Comparison of ENCODE assay signal across 18 cellular contexts in genomic region chr20:44900231-44900854, GRCh38. TPM values are rescaled to one million over a fixed set of nuclear protein-coding genes. Genes with fewer than 3 reads are reported as not detected.
DNase-seq lines count a peak whose midpoint lies in the region; FAIRE-seq and TF ChIP-seq lines count a peak whose summit lies in the region.
"Had no signal": no experiment of that assay in that cellular context is flagged by ENCODE, and none has a peak within 500 bp of the region (broad histone marks: within the 10 kb centered on the region; RNA-seq: fewer than 3 reads in every experiment).

No MANE protein-coding gene starts in this region.

- H3K4me1 Mint-ChIP-seq in T-helper 2 cell treated with Interferon-gamma antibody and Interleukin-4, amounts not matched to agents 5 μg/mL and 100 μg/mL, for 36 hours (ENCODE audit: low read depth): peaks cover 38% of the 10 kb centered on the region

- no peaks in the 10 kb centered on the region for H3K9me3 ChIP-seq in small intestine (ENCODE audit: control insufficient read depth, low read depth)
- H3K9me3 ChIP-seq: right atrium auricular region had no signal

- peak overlapping the region in 41 of 59 donors; percentile 6 to 94 (median 83) for H3K27ac ChIP-seq in dorsolateral prefrontal cortex
- peak overlapping the region in 1 of 2 donors; percentile 11 for H3K27ac ChIP-seq in small intestine (ENCODE audit: low read depth in 1 of 2, low read length in 1 of 2)
- H3K27ac ChIP-seq: 22Rv1, neural progenitor cell, right atrium auricular region, SK-N-MC had no signal

- 79 to 84% (median 80%) methylated on average over 5 of the region's 5 CpGs for WGBS in small intestine, 3 donors

- intact Hi-C loops in dorsolateral prefrontal cortex (cut with DNase I): no loop called here

- peak overlapping the region; percentile 77 for H3K27ac Mint-ChIP-seq in T-helper 2 cell treated with Interferon-gamma antibody and Interleukin-4, amounts not matched to agents 5 μg/mL and 100 μg/mL, for 36 hours
- H3K27ac Mint-ChIP-seq: neural progenitor cell had no signal

- H3K4me1 ChIP-seq in small intestine (ENCODE audit: control insufficient read depth in 2 of 2, insufficient read depth in 1 of 2, low read depth in 1 of 2, low read length in 1 of 2): peaks cover 4 to 18% of the 10 kb centered on the region in 2 donors
- H3K4me1 ChIP-seq: neural progenitor cell had no signal

- peaks cover 54% of the 10 kb centered on the region for H3K36me3 Mint-ChIP-seq in T-helper 2 cell treated with Interferon-gamma antibody and Interleukin-4, amounts not matched to agents 5 μg/mL and 100 μg/mL, for 36 hours (ENCODE audit: low read depth)

- FAIRE-seq in small intestine (lab: Jason Lieb, UNC): no peak
- FAIRE-seq: G401.6 had no signal

- H3K27me3 ChIP-seq in dorsolateral prefrontal cortex (no peaks in the 10 kb centered on the region), small intestine (ENCODE audit: control insufficient read depth in 2 of 2, insufficient read depth in 2 of 2, low read length in 2 of 2) (no peaks in the 10 kb centered on the region)
- H3K27me3 ChIP-seq: neural progenitor cell, right atrium auricular region had no signal

- H3K4me3 ChIP-seq in dorsolateral prefrontal cortex (no peak overlapping the region), small intestine (ENCODE audit: low read depth in 1 of 2, low read length in 2 of 2) (no peak overlapping the region)
- H3K4me3 ChIP-seq: neural progenitor cell, right atrium auricular region, SK-N-MC had no signal

- H3K36me3 ChIP-seq in small intestine (ENCODE audit: control insufficient read depth in 2 of 2, insufficient read depth in 2 of 2, low read length in 2 of 2): peaks cover 18 to 19% of the 10 kb centered on the region in 2 donors

- H3K4me3 Mint-ChIP-seq in T-helper 2 cell treated with Interferon-gamma antibody and Interleukin-4, amounts not matched to agents 5 μg/mL and 100 μg/mL, for 36 hours: no peak overlapping the region
- H3K4me3 Mint-ChIP-seq: CD14-positive monocyte, neural progenitor cell had no signal

- no peaks in the 10 kb centered on the region for H3K9me3 Mint-ChIP-seq in T-helper 2 cell treated with Interferon-gamma antibody and Interleukin-4, amounts not matched to agents 5 μg/mL and 100 μg/mL, for 36 hours
- H3K9me3 Mint-ChIP-seq: CD14-positive monocyte, neural progenitor cell had no signal

- peak; percentile 15 for DNase-seq in NOMO-1 treated with DMSO at 0.1 percent for 48 hours (lab: John Stamatoyannopoulos, UW; ENCODE audit: unreplicated experiment)
- DNase-seq in NOMO-1 treated with dmso at 0.1 percent for 144 hours (lab: John Stamatoyannopoulos, UW; ENCODE audit: unreplicated experiment): no peak
- no peak for DNase-seq in T-helper 2 cell treated with Interferon-gamma antibody and Interleukin-4, amounts not matched to agents 5 μg/mL and 100 μg/mL, for 36 hours (ENCODE audit: low spot score)
- DNase-seq in dorsolateral prefrontal cortex: no peak
- peak; percentile 37 for DNase-seq in small intestine
- no peak for DNase-seq in H4 (ENCODE audit: low spot score)
- no peak for DNase-seq in GDM1 (lab: John Stamatoyannopoulos, UW)
- DNase-seq in NCI-H82 treated with DMSO at 0.1 percent for 48 hours (lab: John Stamatoyannopoulos, UW; ENCODE audit: unreplicated experiment): no peak
- DNase-seq: activated T-cell treated with anti-CD3 and anti-CD28 coated beads, Interleukin-2, amount 50 U/mL, for 48 hours; NCI-H2227 treated with DMSO at 0.1 percent for 48 hours; OCI-M1; stimulated activated CD8-positive, alpha-beta memory T cell treated with anti-CD3 and anti-CD28 coated beads, Interleukin-4, amount 100 ng/mL, for 48 hours had no signal

- no peak for TF ChIP-seq CTCF in dorsolateral prefrontal cortex (IDR thresholded peaks at IDR 0.05 in 54 of 56, conservative IDR thresholded peaks at IDR 0.05 in 2 of 56; ENCODE audit: low read depth in 1 of 56, partially characterized antibody in 56 of 56)

- no peaks in the 10 kb centered on the region for H3K27me3 Mint-ChIP-seq in T-helper 2 cell treated with Interferon-gamma antibody and Interleukin-4, amounts not matched to agents 5 μg/mL and 100 μg/mL, for 36 hours (ENCODE audit: low read depth)

RNA-seq across cellular contexts. Expression of gene PABPC1L, which starts 9.5 kb away (rescaled TPM):
- total RNA-seq in dorsolateral prefrontal cortex: 10 to 100 TPM in 102 of 120 experiments, 1 to 10 TPM in 18; 5.6 to 24.7 (median 14.3) TPM
- polyA plus RNA-seq in small intestine: 10 to 100 TPM in 1 of 3 donors, 1 to 10 TPM in 2; 7.0 to 10.7 (median 8.5) TPM
- 1.4 and 3.5 TPM in 2 replicates for total RNA-seq in H4 (2014; rRNA removed; shearing (Covaris generic))

RNA-seq across cellular contexts. Expression of gene YWHAB, which starts 14.8 kb away (rescaled TPM):
- total RNA-seq in dorsolateral prefrontal cortex: 100 to 1,000 TPM; 122 to 473 (median 343) TPM
- 100 to 1,000 TPM; 125 to 157 (median 133) TPM for polyA plus RNA-seq in small intestine
- 51.6 and 73.7 TPM in 2 replicates for total RNA-seq in H4 (2014; rRNA removed; shearing (Covaris generic))

RNA-seq across cellular contexts. Expression of gene TOMM34, which starts 59.9 kb away (rescaled TPM):
- total RNA-seq in dorsolateral prefrontal cortex: 10 to 100 TPM; 17.1 to 62.7 (median 39.9) TPM
- 10 to 100 TPM in 2 of 3 donors, 1 to 10 TPM in 1; 9.6 to 34.1 (median 13.5) TPM for polyA plus RNA-seq in small intestine
- total RNA-seq in H4 (2014; rRNA removed; shearing (Covaris generic)): 39.7 and 41.5 TPM in 2 replicates

Comparison
In these comparisons a context has a peak if more than half of its experiments do, and no peak if none do; other contexts are left out.
1. DNase-seq: peak in NOMO-1 treated with DMSO at 0.1 percent for 48 hours (single experiment) and small intestine (single experiment); none in NOMO-1 treated with dmso at 0.1 percent for 144 hours (single experiment), T-helper 2 cell treated with Interferon-gamma antibody and Interleukin-4, amounts not matched to agents 5 μg/mL and 100 μg/mL, for 36 hours (single experiment), dorsolateral prefrontal cortex (0 of 10), H4 (single experiment), GDM1 (single experiment) and NCI-H82 treated with DMSO at 0.1 percent for 48 hours (single experiment).